Comparison of ENCODE assay signal across 16 cellular contexts in genomic region chr7:99433158-99433557, GRCh38. TPM values are rescaled to one million over a fixed set of nuclear protein-coding genes. Genes with fewer than 3 reads are reported as not detected.
DNase-seq lines count a peak whose midpoint lies in the region; ATAC-seq and TF ChIP-seq lines count a peak whose summit lies in the region.
"Had no signal": no experiment of that assay in that cellular context is flagged by ENCODE, and none has a peak within 500 bp of the region (broad histone marks: within the 10 kb centered on the region; RNA-seq: fewer than 3 reads in every experiment).

No MANE protein-coding gene starts in this region.

- H3K4me1 ChIP-seq in cardiac muscle cell (ENCODE audit: low read depth), result no peaks in the 10 kb centered on the region
- peaks cover 0 to 6% of the 10 kb centered on the region in 2 donors for H3K4me1 ChIP-seq in right atrium auricular region
- peaks cover 23% of the 10 kb centered on the region for H3K4me1 ChIP-seq in hepatocyte (ENCODE audit: insufficient read depth)
- peaks cover 9% of the 10 kb centered on the region for H3K4me1 ChIP-seq in body of pancreas
- H3K4me1 ChIP-seq: HAP-1 had no signal

- H3K4me3 Mint-ChIP-seq in progenitor cell of endocrine pancreas (ENCODE audit: low read depth), result no peak overlapping the region
- H3K4me3 Mint-ChIP-seq: B cell; CD4-positive, alpha-beta T cell had no signal

- H3K4me3 ChIP-seq in cardiac muscle cell (no peak overlapping the region), right atrium auricular region (no peak overlapping the region), hepatocyte (no peak overlapping the region), body of pancreas (no peak overlapping the region)
- H3K4me3 ChIP-seq: HAP-1, K562 had no signal

- H3K27ac ChIP-seq in cardiac muscle cell (peak overlapping the region; percentile 43), right atrium auricular region (no peak overlapping the region), hepatocyte (peak overlapping the region; percentile 92), body of pancreas (no peak overlapping the region)
- H3K27ac ChIP-seq: HL-60 had no signal

- H3K36me3 ChIP-seq in cardiac muscle cell (peaks cover 18% of the 10 kb centered on the region), right atrium auricular region (peaks cover 60% of the 10 kb centered on the region), hepatocyte (replicated peaks; ENCODE audit: insufficient read depth, low read depth) (no peaks in the 10 kb centered on the region), body of pancreas (replicated peaks in 1 of 2; ENCODE audit: insufficient read depth in 1 of 2, low read depth in 2 of 2) (peaks cover 0 to 12% of the 10 kb centered on the region in 2 donors)

- H3K27me3 ChIP-seq in cardiac muscle cell (no peaks in the 10 kb centered on the region), right atrium auricular region (no peaks in the 10 kb centered on the region), hepatocyte (no peaks in the 10 kb centered on the region), body of pancreas (no peaks in the 10 kb centered on the region)

- H3K9me2 ChIP-seq in hepatocyte (replicated peaks; ENCODE audit: insufficient read depth), result no peaks in the 10 kb centered on the region

- intact Hi-C loops in body of pancreas (cut with DNase I), result no loop called here

- no peaks in the 10 kb centered on the region for H4K20me1 ChIP-seq in hepatocyte (ENCODE audit: insufficient read depth, poor library complexity, severe bottlenecking)

- TF ChIP-seq POLR2A in body of pancreas (IDR thresholded peaks at IDR 0.05), result no peak

- peaks cover 19% of the 10 kb centered on the region for H3K36me3 Mint-ChIP-seq in progenitor cell of endocrine pancreas (ENCODE audit: insufficient read depth)

- TF ChIP-seq CTCF in cardiac muscle cell (IDR thresholded peaks at IDR 0.05; ENCODE audit: low read depth, low read length) (no peak), right atrium auricular region (IDR thresholded peaks at IDR 0.05) (no peak), hepatocyte (IDR thresholded peaks at IDR 0.05; ENCODE audit: poor library complexity) (no peak), progenitor cell of endocrine pancreas (IDR thresholded peaks at IDR 0.05; ENCODE audit: unreplicated experiment) (no peak), body of pancreas (IDR thresholded peaks at IDR 0.05) (no peak)

- H3K4me1 Mint-ChIP-seq in progenitor cell of endocrine pancreas (ENCODE audit: low read depth), result peaks cover 17% of the 10 kb centered on the region
- H3K4me1 Mint-ChIP-seq: B cell had no signal

- no peak overlapping the region for H3K4me2 ChIP-seq in hepatocyte

- no peaks in the 10 kb centered on the region for H3K9me3 ChIP-seq in cardiac muscle cell (ENCODE audit: low read depth)
- no peaks in the 10 kb centered on the region for H3K9me3 ChIP-seq in right atrium auricular region
- no peaks in the 10 kb centered on the region for H3K9me3 ChIP-seq in hepatocyte (ENCODE audit: low read depth)
- H3K9me3 ChIP-seq in body of pancreas, result no peaks in the 10 kb centered on the region
- H3K9me3 ChIP-seq: HAP-1 had no signal

- peaks cover 45% of the 10 kb centered on the region for H3K79me2 ChIP-seq in hepatocyte

- H3K9me3 Mint-ChIP-seq in progenitor cell of endocrine pancreas (ENCODE audit: low read depth), result no peaks in the 10 kb centered on the region
- H3K9me3 Mint-ChIP-seq: CD4-positive, alpha-beta T cell had no signal

- H2AFZ ChIP-seq in hepatocyte, result no peak overlapping the region

- ATAC-seq in body of pancreas, result no peak
- ATAC-seq: K562 had no signal

- WGBS in hepatocyte (ENCODE audit: low lambda C conversion rate, missing lambda C conversion rate), result 96% methylated on average over 9 of the region's 9 CpGs
- 82 to 93% methylated on average over 2 to 9 of the region's 9 CpGs for WGBS in body of pancreas, 2 donors

- peak overlapping the region; percentile 69 for H3K27ac Mint-ChIP-seq in progenitor cell of endocrine pancreas
- H3K27ac Mint-ChIP-seq: CD4-positive, alpha-beta T cell had no signal

- DNase-seq in cardiac muscle cell (ENCODE audit: low read depth in 1 of 2, low spot score in 1 of 2), result no peak
- DNase-seq in right atrium auricular region (ENCODE audit: low spot score), result no peak
- no peak for DNase-seq in hepatocyte (ENCODE audit: low spot score)
- no peak for DNase-seq in progenitor cell of endocrine pancreas (ENCODE audit: low spot score, unreplicated experiment)
- no peak for DNase-seq in body of pancreas
- no peak for DNase-seq in NCI-H69 (lab: John Stamatoyannopoulos, UW)
- DNase-seq in NCI-H2107 treated with DMSO at 0.1 percent for 48 hours (lab: John Stamatoyannopoulos, UW; ENCODE audit: unreplicated experiment), result no peak
- DNase-seq: ACHN; C1 segment of cervical spinal cord; CD4-positive, alpha-beta T cell; DMS79 treated with DMSO at 0.1 percent for 48 hours; GDM1 had no signal

- no peaks in the 10 kb centered on the region for H3K27me3 Mint-ChIP-seq in progenitor cell of endocrine pancreas
- H3K27me3 Mint-ChIP-seq: B cell; CD4-positive, alpha-beta T cell had no signal

RNA-seq across cellular contexts. Expression of gene PTCD1, which starts 5.4 kb away (rescaled TPM):
- 13.7 and 27.9 TPM in 2 replicates for total RNA-seq in cardiac muscle cell
- 6.1 and 7.8 TPM in 2 replicates for polyA plus RNA-seq in cardiac muscle cell
- 1 to 10 TPM; 4.6 to 5.3 TPM for total RNA-seq in right atrium auricular region
- 9.2 and 11.3 TPM in 2 replicates for total RNA-seq in hepatocyte
- polyA plus RNA-seq in hepatocyte, result 7.0 and 10.8 TPM in 2 replicates
- total RNA-seq in progenitor cell of endocrine pancreas, result 12.0 and 16.8 TPM in 2 replicates
- 1 to 10 TPM; 1.6 to 3.4 TPM for total RNA-seq in body of pancreas

RNA-seq across cellular contexts. Expression of gene CPSF4, which starts 5.6 kb away (rescaled TPM):
- 59.9 and 84.1 TPM in 2 replicates for total RNA-seq in cardiac muscle cell
- 59.8 and 75.2 TPM in 2 replicates for polyA plus RNA-seq in cardiac muscle cell
- 10 to 100 TPM; 12.4 to 18.8 TPM for total RNA-seq in right atrium auricular region
- 25.3 and 37.6 TPM in 2 replicates for total RNA-seq in hepatocyte
- polyA plus RNA-seq in hepatocyte, result 35.1 and 41.1 TPM in 2 replicates
- total RNA-seq in progenitor cell of endocrine pancreas, result 77.4 and 86.9 TPM in 2 replicates
- total RNA-seq in body of pancreas, result 10 to 100 TPM; 24.4 to 31.1 TPM

RNA-seq across cellular contexts. Expression of gene BUD31, which starts 24.4 kb away (rescaled TPM):
- 66.9 and 110 TPM in 2 replicates for total RNA-seq in cardiac muscle cell
- polyA plus RNA-seq in cardiac muscle cell, result 132 and 193 TPM in 2 replicates
- total RNA-seq in right atrium auricular region, result 10 to 100 TPM; 36.7 to 57.0 TPM
- total RNA-seq in hepatocyte, result 77.5 and 87.7 TPM in 2 replicates
- 233 and 235 TPM in 2 replicates for polyA plus RNA-seq in hepatocyte
- 97.2 and 102 TPM in 2 replicates for total RNA-seq in progenitor cell of endocrine pancreas
- 10 to 100 TPM; 29.6 to 31.6 TPM for total RNA-seq in body of pancreas

RNA-seq across cellular contexts. Expression of gene PDAP1, which starts 24.8 kb away (rescaled TPM):
- total RNA-seq in cardiac muscle cell (130 and 181 TPM in 2 replicates), right atrium auricular region (10 to 100 TPM; 70.9 to 93.3 TPM), hepatocyte (93.9 and 110 TPM in 2 replicates), progenitor cell of endocrine pancreas (128 TPM in 2 replicates), body of pancreas (10 to 100 TPM; 22.7 to 52.4 TPM)
- polyA plus RNA-seq in cardiac muscle cell (75.1 and 81.0 TPM in 2 replicates), hepatocyte (52.6 and 76.5 TPM in 2 replicates)

RNA-seq across cellular contexts. Expression of gene ATP5MF, which starts 32.8 kb away (rescaled TPM):
- total RNA-seq in cardiac muscle cell (987 and 2,981 TPM in 2 replicates), right atrium auricular region (1,000 to 10,000 TPM; 2,443 to 2,651 TPM), hepatocyte (2,783 and 3,615 TPM in 2 replicates), progenitor cell of endocrine pancreas (328 and 330 TPM in 2 replicates), body of pancreas (100 to 1,000 TPM in 1 of 2 donors, 10 to 100 TPM in 1; 98.6 to 259 TPM)
- polyA plus RNA-seq in cardiac muscle cell (979 and 1,270 TPM in 2 replicates), hepatocyte (785 and 822 TPM in 2 replicates)

Comparison
In these comparisons a context has a peak if more than half of its experiments do, and no peak if none do; other contexts are left out.
1. H3K27ac ChIP-seq: peak in cardiac muscle cell (single experiment) and hepatocyte (single experiment); none in right atrium auricular region (0 of 2) and body of pancreas (0 of 4).